15 cellular contexts compared by ENCODE assay signal in genomic region chr11:116255234-116255953, GRCh38.
DNase-seq lines count a peak whose midpoint lies in the region; ATAC-seq, FAIRE-seq and TF ChIP-seq lines count a peak whose summit lies in the region.
"Had no signal": no experiment of that assay in that cellular context is flagged by ENCODE, and none has a peak within 500 bp of the region (broad histone marks: within the 10 kb centered on the region; RNA-seq: fewer than 3 reads in every experiment).

No MANE protein-coding gene starts in this region.

- H3K79me2 ChIP-seq in K562 (ENCODE audit: control insufficient read depth, insufficient read depth, low read length) = no peaks in the 10 kb centered on the region

- H3K9me3 ChIP-seq in K562 (replicated peaks; ENCODE audit: control insufficient read depth, insufficient read depth, low read depth, low read length) = no peaks in the 10 kb centered on the region
- H3K9me3 ChIP-seq: BLaER1, HAP-1 had no signal

- no peak for TF ChIP-seq POLR2A in K562 (conservative IDR thresholded peaks at IDR 0.05)

- H3K27me3 ChIP-seq in K562 (ENCODE audit: control insufficient read depth in 2 of 2, insufficient read depth in 2 of 2, low read length in 2 of 2) = peaks cover 0 to 5% of the 10 kb centered on the region in 2 experiments; a peak in 1 of 5 replicates
- H3K27me3 ChIP-seq: BLaER1 had no signal

- H3K27ac ChIP-seq in K562 (ENCODE audit: extremely low read depth, low read depth, low read length) = no peak overlapping the region
- H3K27ac ChIP-seq: BLaER1, RWPE1 had no signal

- no peak for TF ChIP-seq EP300 in K562 (IDR thresholded peaks at IDR 0.05; ENCODE audit: low read length)

- no peaks in the 10 kb centered on the region for H3K4me1 ChIP-seq in K562 (replicated peaks in 1 of 2; ENCODE audit: control insufficient read depth in 2 of 2, insufficient read depth in 2 of 2, low read length in 2 of 2)
- H3K4me1 ChIP-seq: HAP-1 had no signal

- H3K4me3 ChIP-seq in K562 = no peak overlapping the region
- H3K4me3 ChIP-seq: BLaER1, HAP-1 had no signal

- H3K36me3 ChIP-seq in K562 (ENCODE audit: control insufficient read depth, insufficient read depth, low read length) = no peaks in the 10 kb centered on the region
- H3K36me3 ChIP-seq: BLaER1, HAP-1 had no signal

- 1% methylated on average over 8 of the region's 8 CpGs for WGBS in K562 (ENCODE audit: insufficient coverage, low coverage, missing lambda C conversion rate)

- FAIRE-seq in K562 (lab: Jason Lieb, UNC) = no peak
- FAIRE-seq: GM12891 had no signal

- intact Hi-C loops in K562 (cut with micrococcal nuclease) = no loop called here

- no peaks in the 10 kb centered on the region for H4K20me1 ChIP-seq in K562 (replicated peaks; ENCODE audit: control insufficient read depth, insufficient read depth, low read length)
- H4K20me1 ChIP-seq: BLaER1 had no signal

- no peak for TF ChIP-seq CTCF in K562 (IDR thresholded peaks at IDR 0.05 in 2 of 3, conservative IDR thresholded peaks at IDR 0.05 in 1 of 3; ENCODE audit: insufficient read depth in 2 of 3, low read depth in 1 of 3, low read length in 3 of 3)

- H3K9me1 ChIP-seq in K562 (ENCODE audit: control insufficient read depth, insufficient read depth, low read length) = no peaks in the 10 kb centered on the region

- no peak overlapping the region for H2AFZ ChIP-seq in K562 (ENCODE audit: low read depth, low read length)

- DNase-seq in DMS53 (lab: John Stamatoyannopoulos, UW) = peak; percentile 96
- DNase-seq in NCI-H1092 (lab: John Stamatoyannopoulos, UW) = peak; percentile 47
- DNase-seq in NCI-H345 treated with DMSO at 0.1 percent for 48 hours (lab: John Stamatoyannopoulos, UW; ENCODE audit: unreplicated experiment) = peak; percentile 89
- no peak for DNase-seq in K562 (ENCODE audit: extremely low read depth in 1 of 4, low spot score in 3 of 4)
- no peak for DNase-seq in ACHN
- no peak for DNase-seq in superior temporal gyrus (ENCODE audit: extremely low spot score)
- DNase-seq: CD8-positive, alpha-beta memory T cell; DMS 273 treated with DMSO at 0.1 percent for 48 hours; IMR-90; MV-4-11 had no signal

- POLR2A ChIA-PET in K562 (lab: Yijun Ruan, JAX) = no interaction called here

- in situ Hi-C loops in K562 (cut with MboI) = no loop called here
- in situ Hi-C loops in ACHN (cut with HindIII; ENCODE audit: low pct_ligation_motif_present, low pct_unique_long_range_greater_than_20kb, low sequenced_read_pairs) = no loop called here

- CTCF ChIA-PET in K562 (lab: Yijun Ruan, JAX; ENCODE audit: low intra/inter-chr PET ratio) = no interaction called here

- H3K9ac ChIP-seq in K562 (ENCODE audit: insufficient read depth in 1 of 2, low read depth in 2 of 2, low read length in 2 of 2) = no peak overlapping the region
- H3K9ac ChIP-seq: BLaER1 had no signal

- H3K4me2 ChIP-seq in K562 (ENCODE audit: insufficient read depth, low read length) = no peak overlapping the region
- H3K4me2 ChIP-seq: BLaER1 had no signal

- no peak for TF ChIP-seq RAD21 in K562 (CRISPR knock-in tag; conservative IDR thresholded peaks at IDR 0.05 in 1 of 2, IDR thresholded peaks at IDR 0.05 in 1 of 2)

- no TSS peak for BruUV-seq in K562 (replicated peaks; lab: Mats Ljungman, UMichigan)

- ATAC-seq in K562 (no peak), HG02759 (IDR thresholded peaks at IDR 0.05; ENCODE audit: unreplicated experiment) (no peak)

TF ChIP-seq in K562, 482 proteins besides CTCF, POLR2A, EP300 and RAD21:
- TF ChIP-seq MEIS2 (IDR thresholded peaks at IDR 0.05; ENCODE audit: partially characterized antibody) (peak; percentile 28), ZNF75A (CRISPR knock-in tag; IDR thresholded peaks at IDR 0.05) (no peak), NFIC (IDR thresholded peaks at IDR 0.05) (0 out of 2 replicates have a peak, but pooled peaks have one; percentile 19)

Comparison
In these comparisons a context has a peak if more than half of its experiments do, and no peak if none do; other contexts are left out.
1. DNase-seq: peak in DMS53 (single experiment), NCI-H1092 (single experiment) and NCI-H345 treated with DMSO at 0.1 percent for 48 hours (single experiment); none in K562 (0 of 4), ACHN (single experiment) and superior temporal gyrus (single experiment).